Comparison of ENCODE assay signal across 26 cellular contexts in the genomic region with DNA sequence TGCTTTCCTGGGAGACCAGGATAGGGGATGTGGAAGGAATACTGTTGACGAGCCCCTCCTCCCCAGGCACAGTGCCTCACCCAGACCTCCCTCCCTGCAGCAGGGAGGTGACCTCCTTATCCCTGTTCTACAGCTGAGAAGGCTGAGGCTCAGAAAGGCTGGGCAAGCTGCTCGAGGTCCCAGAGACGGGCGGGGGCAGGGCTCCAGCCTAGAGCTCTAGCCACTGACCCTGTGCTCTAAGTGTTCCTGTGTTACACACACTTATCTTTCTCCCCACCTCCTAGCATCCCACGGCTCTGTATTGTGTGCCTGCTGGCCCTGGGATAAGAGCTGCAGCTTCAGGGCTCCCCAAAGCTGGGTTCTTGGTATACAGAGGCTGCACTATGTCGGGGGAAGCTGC. TPM values are rescaled to one million over a fixed set of nuclear protein-coding genes. Genes with fewer than 3 reads are reported as not detected.
DNase-seq lines count a peak whose midpoint lies in the region; ATAC-seq, FAIRE-seq and TF ChIP-seq lines count a peak whose summit lies in the region.
"Had no signal": no experiment of that assay in that cellular context is flagged by ENCODE, and none has a peak within 500 bp of the region (broad histone marks: within the 10 kb centered on the region; RNA-seq: fewer than 3 reads in every experiment).

No MANE protein-coding gene starts in this region.

- H2BK5ac ChIP-seq in H1 (ENCODE audit: low read depth, low read length) = 0 out of 2 replicates have a peak overlapping the region, but pooled peaks have one; percentile 2

- H3K27me3 ChIP-seq in DND-41 (ENCODE audit: insufficient read depth, low read length, poor library complexity) (no peaks in the 10 kb centered on the region), WERI-Rb-1 (ENCODE audit: insufficient read depth, low read depth, severe bottlenecking) (no peaks in the 10 kb centered on the region), H1 (replicated peaks in 1 of 4; ENCODE audit: control insufficient read depth in 3 of 4, extremely low read depth in 1 of 4, insufficient read depth in 3 of 4, low read length in 3 of 4) (no peaks in the 10 kb centered on the region)
- H3K27me3 ChIP-seq in naive thymus-derived CD4-positive, alpha-beta T cell (ENCODE audit: control insufficient read depth in 2 of 2, insufficient read depth in 2 of 2, low read length in 2 of 2) = no peaks in the 10 kb centered on the region
- H3K27me3 ChIP-seq: BLaER1 had no signal

- POLR2A ChIA-PET in H1 (lab: Charles Lee; ENCODE audit: partially characterized antibody) = interaction anchor here (0.7 to 1.3 kb wide), 2 partner anchors 8 to 54 kb away, joined by 4 to 9 read pairs; partner anchors contain the start of gene CCDC134
- POLR2A ChIA-PET in naive thymus-derived CD4-positive, alpha-beta T cell (lab: Charles Lee) = interaction anchor here (0.7 to 2.1 kb wide), 3 partner anchors 8 to 26 kb away, joined by 3 to 8 read pairs (median 5); partner anchors contain the start of gene CCDC134

- no peak overlapping the region for H4K5ac ChIP-seq in H1 (ENCODE audit: insufficient read length, low read depth, low read length)

- no peak overlapping the region for H4K8ac ChIP-seq in H1 (ENCODE audit: extremely low read depth, insufficient read depth, low read length)

- H3K27ac ChIP-seq in DND-41 (ENCODE audit: low read length) (0 out of 2 replicates have a peak overlapping the region, but pooled peaks have one; percentile 14), WERI-Rb-1 (peak overlapping the region; percentile 29; the same call in 1 of the 2 replicates), H1 (ENCODE audit: low read depth, low read length) (no peak overlapping the region), kidney (ENCODE audit: low read depth in 2 of 2, low read length in 2 of 2) (no peak overlapping the region)
- no peak overlapping the region for H3K27ac ChIP-seq in naive thymus-derived CD4-positive, alpha-beta T cell (ENCODE audit: low read depth, low read length)
- H3K27ac ChIP-seq: 22Rv1, BLaER1, C4-2B had no signal

- no peaks in the 10 kb centered on the region for H3K36me3 Mint-ChIP-seq in natural killer cell
- H3K36me3 Mint-ChIP-seq in naive thymus-derived CD4-positive, alpha-beta T cell = peaks cover 0 to 22% (median 10%) of the 10 kb centered on the region in 5 donors

- no peak for TF ChIP-seq POLR2A in H1 (IDR thresholded peaks at IDR 0.05; ENCODE audit: control extremely low read depth in 1 of 2, low read depth in 2 of 2, low read length in 2 of 2)

- CTCF ChIA-PET in H1 (lab: Charles Lee; ENCODE audit: partially characterized antibody) = interaction anchor here (0.8 to 1.8 kb wide), 5 partner anchors 17 to 111 kb away, joined by 3 to 8 read pairs (median 5); no protein-coding TSS in a partner anchor
- CTCF ChIA-PET in naive thymus-derived CD4-positive, alpha-beta T cell (lab: Charles Lee) = no interaction called here

- no peaks in the 10 kb centered on the region for H3K23me2 ChIP-seq in H1 (ENCODE audit: low read depth, low read length)

- no peak for TF ChIP-seq CTCF in DND-41 (IDR thresholded peaks at IDR 0.05; ENCODE audit: borderline replicate concordance, extremely low read depth, low read length, poor library complexity, severe bottlenecking)
- no peak for TF ChIP-seq CTCF in WERI-Rb-1 (IDR thresholded peaks at IDR 0.05; ENCODE audit: low read depth, low read length)
- TF ChIP-seq CTCF in H1 (IDR thresholded peaks at IDR 0.05; ENCODE audit: control extremely low read depth in 1 of 3, insufficient read depth in 1 of 3, low read depth in 1 of 3, low read length in 3 of 3) = no peak
- TF ChIP-seq CTCF in kidney (IDR thresholded peaks at IDR 0.05; ENCODE audit: borderline replicate concordance, extremely low read depth, insufficient read depth) = no peak
- TF ChIP-seq CTCF in natural killer cell (IDR thresholded peaks at IDR 0.05) = no peak

- H2AFZ ChIP-seq in DND-41 (ENCODE audit: low read depth, low read length) (no peak overlapping the region), H1 (ENCODE audit: low read length) (no peak overlapping the region)
- H2AFZ ChIP-seq: GM23338 had no signal

- H3K9me3 ChIP-seq in DND-41 (ENCODE audit: insufficient read depth, low read length, severe bottlenecking) = no peaks in the 10 kb centered on the region
- no peaks in the 10 kb centered on the region for H3K9me3 ChIP-seq in WERI-Rb-1 (ENCODE audit: severe bottlenecking)
- H3K9me3 ChIP-seq in H1 (ENCODE audit: insufficient read depth in 2 of 2, low read depth in 1 of 2, low read length in 1 of 2) = no peaks in the 10 kb centered on the region
- no peaks in the 10 kb centered on the region for H3K9me3 ChIP-seq in kidney (ENCODE audit: control insufficient read depth in 1 of 2, low read length in 2 of 2)
- no peaks in the 10 kb centered on the region for H3K9me3 ChIP-seq in naive thymus-derived CD4-positive, alpha-beta T cell (ENCODE audit: control insufficient read depth in 2 of 3, low read length in 3 of 3)
- H3K9me3 ChIP-seq: BLaER1, Caco-2, HAP-1 had no signal

- H3K23ac ChIP-seq in H1 (ENCODE audit: insufficient read length) = no peak overlapping the region

- H3K27ac Mint-ChIP-seq in natural killer cell = no peak overlapping the region
- H3K27ac Mint-ChIP-seq in naive thymus-derived CD4-positive, alpha-beta T cell = no peak overlapping the region
- H3K27ac Mint-ChIP-seq: B cell; CD8-positive, alpha-beta T cell; GM23338; HFFc6 had no signal

- peaks cover 4 to 13% of the 10 kb centered on the region in 2 donors for H3K4me1 Mint-ChIP-seq in natural killer cell
- H3K4me1 Mint-ChIP-seq in naive thymus-derived CD4-positive, alpha-beta T cell = peaks cover 9 to 27% (median 14%) of the 10 kb centered on the region in 7 donors
- H3K4me1 Mint-ChIP-seq: B cell, GM23338 had no signal

- H4K91ac ChIP-seq in H1 (replicated peaks; ENCODE audit: insufficient read length, low read length) = no peak overlapping the region

- H3K27me3 Mint-ChIP-seq in natural killer cell (ENCODE audit: low read depth in 2 of 2) = no peaks in the 10 kb centered on the region
- no peaks in the 10 kb centered on the region for H3K27me3 Mint-ChIP-seq in naive thymus-derived CD4-positive, alpha-beta T cell
- H3K27me3 Mint-ChIP-seq: B cell; CD4-positive, CD25-positive, alpha-beta regulatory T cell had no signal

- 77% methylated on average over 6 of the region's 6 CpGs; no CpG with 5 or more reads in 1 of the 2 experiments for WGBS in H1 (ENCODE audit: extremely low coverage in 1 of 2, insufficient coverage in 1 of 2, insufficient read length in 1 of 2, insufficient replicate concordance in 2 of 2, low coverage in 1 of 2, low lambda C conversion rate in 2 of 2, missing lambda C conversion rate in 1 of 2), 2 experiments

- TF ChIP-seq EP300 in H1 (IDR thresholded peaks at IDR 0.05; ENCODE audit: borderline replicate concordance in 1 of 2, low read depth in 2 of 2, low read length in 2 of 2) = no peak

- H3K79me1 ChIP-seq in H1 (ENCODE audit: low read depth, low read length) = peaks cover 8% of the 10 kb centered on the region

- H3K56ac ChIP-seq in H1 (replicated peaks; ENCODE audit: insufficient read length, low read depth, low read length) = no peak overlapping the region

- intact Hi-C loops in kidney (cut with DNase I) (no loop called here), natural killer cell (cut with micrococcal nuclease) (no loop called here), Right ventricle myocardium inferior (cut with DNase I) (no loop called here)
- intact Hi-C loops in naive thymus-derived CD4-positive, alpha-beta T cell (cut with micrococcal nuclease) = no loop called here

- H2AK5ac ChIP-seq in H1 (ENCODE audit: low read depth, low read length) = no peak overlapping the region

- H3K18ac ChIP-seq in H1 (ENCODE audit: extremely low read depth, low read length) = no peak overlapping the region; the same call in 1 of the 2 replicates

- H3K4me3 ChIP-seq in DND-41 (ENCODE audit: low read depth in 1 of 2, low read length in 2 of 2) (no peak overlapping the region), WERI-Rb-1 (ENCODE audit: low read depth, low read length) (no peak overlapping the region), H1 (ENCODE audit: extremely low read depth in 1 of 4, insufficient read depth in 2 of 4, low read depth in 3 of 4, low read length in 4 of 4) (no peak overlapping the region), kidney (ENCODE audit: low read length in 2 of 2) (no peak overlapping the region)
- no peak overlapping the region for H3K4me3 ChIP-seq in naive thymus-derived CD4-positive, alpha-beta T cell (ENCODE audit: low read length)
- H3K4me3 ChIP-seq: BLaER1, GM23338, HAP-1 had no signal

- H3K4me1 ChIP-seq in DND-41 (ENCODE audit: insufficient read depth, low read length) = no peaks in the 10 kb centered on the region
- peaks cover 0 to 4% (median 0%) of the 10 kb centered on the region in 4 experiments; a peak in 1 of 7 replicates for H3K4me1 ChIP-seq in H1 (replicated peaks in 1 of 4; ENCODE audit: control insufficient read depth in 3 of 4, insufficient read depth in 4 of 4, low read length in 3 of 4)
- H3K4me1 ChIP-seq in kidney (ENCODE audit: control insufficient read depth in 1 of 2, insufficient read depth in 1 of 2, low read depth in 1 of 2, low read length in 2 of 2) = no peaks in the 10 kb centered on the region
- H3K4me1 ChIP-seq in naive thymus-derived CD4-positive, alpha-beta T cell (ENCODE audit: control insufficient read depth in 2 of 2, insufficient read depth in 2 of 2, low read length in 2 of 2) = no peaks in the 10 kb centered on the region
- H3K4me1 ChIP-seq: Caco-2, HAP-1 had no signal

- H3K4ac ChIP-seq in H1 (replicated peaks; ENCODE audit: insufficient read length, low read depth, low read length) = no peak overlapping the region

- H3K36me3 ChIP-seq in DND-41 (ENCODE audit: insufficient read depth, low read length) (peaks cover 41% of the 10 kb centered on the region), WERI-Rb-1 (peaks cover 47% of the 10 kb centered on the region), H1 (ENCODE audit: control insufficient read depth in 2 of 4, insufficient read depth in 4 of 4, low read length in 3 of 4) (peaks cover 2 to 8% (median 4%) of the 10 kb centered on the region in 4 experiments; a peak in 4 of 8 replicates), kidney (ENCODE audit: control insufficient read depth in 1 of 2, insufficient read depth in 2 of 2, low read length in 2 of 2) (peaks cover 2 to 4% of the 10 kb centered on the region in 2 donors)
- peaks cover 5 to 41% (median 7%) of the 10 kb centered on the region in 3 experiments for H3K36me3 ChIP-seq in naive thymus-derived CD4-positive, alpha-beta T cell (ENCODE audit: control insufficient read depth in 2 of 3, insufficient read depth in 3 of 3, low read length in 3 of 3)

- H2BK20ac ChIP-seq in H1 (ENCODE audit: low read length) = no peak overlapping the region

- H2BK12ac ChIP-seq in H1 (ENCODE audit: low read depth, low read length) = no peak overlapping the region

- no peak for TF ChIP-seq RAD21 in H1 (IDR thresholded peaks at IDR 0.05 in 1 of 2, conservative IDR thresholded peaks at IDR 0.05 in 1 of 2; ENCODE audit: low read depth in 2 of 2, low read length in 2 of 2)

- H4K20me1 ChIP-seq in DND-41 (ENCODE audit: insufficient read depth, low read length) (peaks cover 12% of the 10 kb centered on the region), H1 (replicated peaks in 1 of 2; ENCODE audit: control insufficient read depth in 1 of 2, insufficient read depth in 2 of 2, low read length in 2 of 2) (peaks cover 6 to 7% of the 10 kb centered on the region in 2 experiments)

- no peaks in the 10 kb centered on the region for H3K9me3 Mint-ChIP-seq in natural killer cell
- H3K9me3 Mint-ChIP-seq in naive thymus-derived CD4-positive, alpha-beta T cell = no peaks in the 10 kb centered on the region
- H3K9me3 Mint-ChIP-seq: CD4-positive, CD25-positive, alpha-beta regulatory T cell; CD8-positive, alpha-beta T cell; GM23338; HFFc6 had no signal

- H3K79me2 ChIP-seq in DND-41 (ENCODE audit: insufficient read depth, low read length) = peaks cover 52% of the 10 kb centered on the region
- peaks cover 3 to 8% of the 10 kb centered on the region in 2 experiments; a peak in 3 of 4 replicates for H3K79me2 ChIP-seq in H1 (ENCODE audit: control insufficient read depth in 1 of 2, insufficient read depth in 2 of 2, low read length in 2 of 2)

- H2BK120ac ChIP-seq in H1 (replicated peaks; ENCODE audit: low read depth, low read length) = no peak overlapping the region

- no peak overlapping the region for H2BK15ac ChIP-seq in H1 (ENCODE audit: low read length)

- ATAC-seq in DND-41 (ENCODE audit: insufficient read depth, low read depth) (no peak), natural killer cell (no peak), Right ventricle myocardium inferior (no peak)
- ATAC-seq in naive thymus-derived CD4-positive, alpha-beta T cell = no peak
- ATAC-seq: CD8-positive, alpha-beta T cell; GM23338 had no signal

- DNase-seq in DND-41 (no peak), WERI-Rb-1 (peak; percentile 40), H1 (ENCODE audit: low read depth in 1 of 2, low spot score in 2 of 2) (no peak), kidney (peak; percentile 19), D341Med (ENCODE audit: low spot score) (no peak), natural killer cell (no peak), Right ventricle myocardium inferior (ENCODE audit: missing footprints) (no peak)
- no peak for DNase-seq in naive thymus-derived CD4-positive, alpha-beta T cell
- DNase-seq: Caco-2; CD4-positive, CD25-positive, alpha-beta regulatory T cell; CD8-positive, alpha-beta T cell; DMS 273 treated with DMSO at 0.1 percent for 48 hours; DMS79; GF-D8; HFFc6 had no signal

- H3K4me2 ChIP-seq in DND-41 (ENCODE audit: insufficient read depth, low read length) (no peak overlapping the region), H1 (ENCODE audit: insufficient read depth in 1 of 2, low read depth in 2 of 2, low read length in 2 of 2) (no peak overlapping the region)
- H3K4me2 ChIP-seq: BLaER1, GM23338 had no signal

- H3K9ac ChIP-seq in DND-41 (ENCODE audit: low read depth, low read length) (no peak overlapping the region), H1 (replicated peaks in 1 of 4; ENCODE audit: extremely low read depth in 1 of 4, low read depth in 3 of 4, low read length in 3 of 4) (no peak overlapping the region), kidney (ENCODE audit: low read length in 2 of 2) (no peak overlapping the region)
- H3K9ac ChIP-seq: BLaER1 had no signal

- no peak overlapping the region for H3K4me3 Mint-ChIP-seq in natural killer cell
- no peak overlapping the region for H3K4me3 Mint-ChIP-seq in naive thymus-derived CD4-positive, alpha-beta T cell
- H3K4me3 Mint-ChIP-seq: B cell; CD4-positive, CD25-positive, alpha-beta regulatory T cell; CD8-positive, alpha-beta T cell; GM23338; HFFc6 had no signal

- FAIRE-seq in H1 (lab: Jason Lieb, UNC) (no peak), kidney (lab: Jason Lieb, UNC) (no peak)
- FAIRE-seq: A204.1, D721Med, GM12891, GM18507, H54 had no signal

- H3K14ac ChIP-seq in H1 (ENCODE audit: insufficient read length) = no peak overlapping the region

RNA-seq across cellular contexts. Expression of gene CCDC134, which starts 7.9 kb away (rescaled TPM):
- 20.0 and 21.4 TPM in 2 replicates for total RNA-seq in H1 (2021; fragmentation: NEBNext Ultra II Directional; extraction: Animal tissue kit (Norgen Biotek cat#: 25700))
- 7.7 and 10.3 TPM in 2 replicates for polyA plus RNA-seq in H1 (2011; rRNA removed)
- 7.0 TPM for polyA plus RNA-seq in H1 (2011; cell fraction: cytosol; rRNA removed)
- 10.7 TPM for polyA plus RNA-seq in H1 (2011; cell fraction: nucleus; rRNA removed)
- polyA plus RNA-seq in H1 (2012, experiment 1 of 2) = 5.8 to 7.4 TPM (median 7.1 TPM) in 4 replicates
- 6.0 TPM for polyA plus RNA-seq in H1 (2012, experiment 2 of 2)
- polyA plus RNA-seq in H1 (2013, experiment 1 of 2) = 16.1 TPM
- polyA plus RNA-seq in H1 (2013, experiment 2 of 2) = 17.3 TPM
- 40.9 and 42.1 TPM in 2 replicates for polyA minus RNA-seq in H1 (2011; rRNA and poly(A)+ RNA removed)
- polyA minus RNA-seq in H1 (2011; cell fraction: cytosol; rRNA and poly(A)+ RNA removed) = 16.9 TPM
- polyA minus RNA-seq in H1 (2011; cell fraction: nucleus; rRNA and poly(A)+ RNA removed) = 13.3 TPM
- total RNA-seq in kidney = 12.2 TPM
- polyA plus RNA-seq in kidney (ENCODE audit: insufficient read depth, low read depth, low replicate concordance) = 5.0 TPM
- total RNA-seq in natural killer cell = 10 to 100 TPM; 16.4 to 22.1 (median 16.7) TPM
- total RNA-seq in naive thymus-derived CD4-positive, alpha-beta T cell = 10 to 100 TPM; 13.7 to 22.8 (median 18.2) TPM
- 1 to 10 TPM; 4.5 to 9.1 TPM for polyA plus RNA-seq in naive thymus-derived CD4-positive, alpha-beta T cell
- 4.1 TPM for total RNA-seq in Right ventricle myocardium inferior

RNA-seq across cellular contexts. Expression of gene SREBF2, which starts 24.5 kb away (rescaled TPM):
- 144 TPM in 2 replicates for total RNA-seq in H1 (2021; fragmentation: NEBNext Ultra II Directional; extraction: Animal tissue kit (Norgen Biotek cat#: 25700))
- polyA plus RNA-seq in H1 (2011; rRNA removed) = 125 and 183 TPM in 2 replicates
- polyA plus RNA-seq in H1 (2011; cell fraction: cytosol; rRNA removed) = 138 TPM
- polyA plus RNA-seq in H1 (2011; cell fraction: nucleus; rRNA removed) = 287 TPM
- polyA plus RNA-seq in H1 (2012, experiment 1 of 2) = 122 to 145 TPM (median 141 TPM) in 4 replicates
- polyA plus RNA-seq in H1 (2012, experiment 2 of 2) = 112 TPM
- polyA plus RNA-seq in H1 (2013, experiment 1 of 2) = 141 TPM
- 161 TPM for polyA plus RNA-seq in H1 (2013, experiment 2 of 2)
- polyA minus RNA-seq in H1 (2011; rRNA and poly(A)+ RNA removed) = 167 and 170 TPM in 2 replicates
- 123 TPM for polyA minus RNA-seq in H1 (2011; cell fraction: cytosol; rRNA and poly(A)+ RNA removed)
- 113 TPM for polyA minus RNA-seq in H1 (2011; cell fraction: nucleus; rRNA and poly(A)+ RNA removed)
- 71.4 TPM for total RNA-seq in kidney
- 49.2 TPM for polyA plus RNA-seq in kidney (ENCODE audit: insufficient read depth, low read depth, low replicate concordance)
- total RNA-seq in natural killer cell = 100 to 1,000 TPM; 101 to 106 (median 105) TPM
- 100 to 1,000 TPM in 3 of 5 experiments, 10 to 100 TPM in 2; 71.5 to 117 (median 101) TPM for total RNA-seq in naive thymus-derived CD4-positive, alpha-beta T cell
- 10 to 100 TPM; 17.4 to 21.0 TPM for polyA plus RNA-seq in naive thymus-derived CD4-positive, alpha-beta T cell
- total RNA-seq in Right ventricle myocardium inferior = 75.5 TPM

Comparison
In these comparisons a context has a peak if more than half of its experiments do, and no peak if none do; other contexts are left out.
1. DNase-seq: peak in WERI-Rb-1 (single experiment) and kidney (single experiment); none in DND-41 (single experiment), H1 (0 of 2), D341Med (single experiment), natural killer cell (single experiment), naive thymus-derived CD4-positive, alpha-beta T cell (0 of 9) and Right ventricle myocardium inferior (single experiment).
2. H3K27ac ChIP-seq: peak in DND-41 (single experiment) and WERI-Rb-1 (single experiment); none in H1 (single experiment), kidney (0 of 2) and naive thymus-derived CD4-positive, alpha-beta T cell (single experiment).